Comparison of ENCODE assay signal across 16 cellular contexts in genomic region chr1:201676651-201677050, GRCh38.
DNase-seq lines count a peak whose midpoint lies in the region; ATAC-seq, FAIRE-seq and TF ChIP-seq lines count a peak whose summit lies in the region.
"Had no signal": no experiment of that assay in that cellular context is flagged by ENCODE, and none has a peak within 500 bp of the region (broad histone marks: within the 10 kb centered on the region; RNA-seq: fewer than 3 reads in every experiment).

No MANE protein-coding gene starts in this region.

- H3K9ac ChIP-seq in SK-N-SH: 0 out of 2 replicates have a peak overlapping the region, but pooled peaks have one; percentile 28

- H3K9me3 ChIP-seq in A549 (no peaks in the 10 kb centered on the region), SK-N-SH (no peaks in the 10 kb centered on the region), gastroesophageal sphincter (no peaks in the 10 kb centered on the region), osteoblast (ENCODE audit: low read depth, low read length) (no peaks in the 10 kb centered on the region), HAP-1 (no peaks in the 10 kb centered on the region), mucosa of descending colon (no peaks in the 10 kb centered on the region)
- H3K9me3 ChIP-seq: psoas muscle had no signal

- H2AFZ ChIP-seq in SK-N-SH (ENCODE audit: low read depth) (no peak overlapping the region), osteoblast (ENCODE audit: low read length) (no peak overlapping the region)

- H3K27me3 ChIP-seq in SK-N-SH (ENCODE audit: insufficient read depth) (no peaks in the 10 kb centered on the region), gastroesophageal sphincter (no peaks in the 10 kb centered on the region), osteoblast (ENCODE audit: insufficient read depth, low read length) (no peaks in the 10 kb centered on the region), HAP-1 (ENCODE audit: low read depth) (peaks cover 3% of the 10 kb centered on the region; the same call in 1 of the 2 replicates)

- H3K4me2 ChIP-seq in A549: peak overlapping the region; percentile 42; the same call in 1 of the 3 replicates
- peak overlapping the region; percentile 77 for H3K4me2 ChIP-seq in SK-N-SH
- peak overlapping the region; percentile 41 for H3K4me2 ChIP-seq in osteoblast (ENCODE audit: insufficient read depth, low read length)

- in situ Hi-C loops in HAP-1 (cut with MboI; ENCODE audit: low sequenced_read_pairs): no loop called here

- H3F3A ChIP-seq in SK-N-SH (replicated peaks; ENCODE audit: insufficient read depth): peaks cover 41% of the 10 kb centered on the region

- WGBS in A549 (ENCODE audit: missing lambda C conversion rate): 95% methylated on average over 3 of the region's 4 CpGs
- 95% methylated on average over 4 of the region's 4 CpGs for WGBS in SK-N-SH (ENCODE audit: low lambda C conversion rate)
- 40% methylated on average over 2 of the region's 4 CpGs; no CpG with 5 or more reads in 1 of the 2 donors for WGBS in gastroesophageal sphincter (ENCODE audit: low coverage in 1 of 2), 2 donors

- no peak for DNase-seq in A549 (ENCODE audit: low read depth in 1 of 2, low spot score in 1 of 2)
- DNase-seq in SK-N-SH: no peak
- no peak for DNase-seq in osteoblast (ENCODE audit: insufficient read length, low spot score, missing footprints)
- DNase-seq in HAP-1 (ENCODE audit: low spot score in 2 of 2): no peak
- DNase-seq in mucosa of descending colon: no peak
- no peak for DNase-seq in NCI-H1436 treated with DMSO at 0.1 percent for 48 hours (lab: John Stamatoyannopoulos, UW)
- no peak for DNase-seq in NCI-H1092 (lab: John Stamatoyannopoulos, UW)
- DNase-seq: activated CD8-positive, alpha-beta T cell treated with anti-CD3 and anti-CD28 coated beads for 36 hours; activated T-cell treated with anti-CD3 and anti-CD28 coated beads, Interleukin-2, amount 50 U/mL, for 48 hours; CD4-positive, CD25-positive, alpha-beta regulatory T cell; central memory CD4-positive, alpha-beta T cell; naive thymus-derived CD8-positive, alpha-beta T cell; NCI-H146; stimulated activated CD4-positive, alpha-beta T cell treated with anti-CD3 and anti-CD28 coated beads, Interleukin-12 subunit alpha, Interleukin-12 subunit beta, amount 100 ng/mL, for 4 hours had no signal

- H3K36me3 ChIP-seq in SK-N-SH (replicated peaks in 1 of 2; ENCODE audit: control insufficient read depth in 1 of 2, insufficient read depth in 2 of 2, low read length in 1 of 2) (peaks cover 6 to 39% of the 10 kb centered on the region in 2 experiments), gastroesophageal sphincter (no peaks in the 10 kb centered on the region), osteoblast (ENCODE audit: insufficient read depth, low read length) (peaks cover 21% of the 10 kb centered on the region), HAP-1 (replicated peaks) (no peaks in the 10 kb centered on the region), mucosa of descending colon (ENCODE audit: low read depth) (no peaks in the 10 kb centered on the region)

- CTCF ChIA-PET in A549 (lab: Yijun Ruan, JAX) (interaction anchor here (1.3 to 2.8 kb wide), 5 partner anchors 12 to 163 kb away, joined by 4 to 12 read pairs (median 4); no protein-coding TSS in a partner anchor), SK-N-SH (lab: Yijun Ruan, JAX) (interaction anchor here (1.0 to 1.7 kb wide), 4 partner anchors 19 to 117 kb away, joined by 4 to 9 read pairs (median 6); no protein-coding TSS in a partner anchor)

- TF ChIP-seq POLR2A in A549 (IDR thresholded peaks at IDR 0.05; ENCODE audit: low read length): no peak
- no peak for TF ChIP-seq POLR2A in gastroesophageal sphincter (IDR thresholded peaks at IDR 0.05)

- TF ChIP-seq EP300 in A549 (IDR thresholded peaks at IDR 0.05) (no peak), SK-N-SH (IDR thresholded peaks at IDR 0.05; ENCODE audit: borderline replicate concordance in 1 of 2, low read depth in 1 of 2, low read length in 1 of 2) (no peak), gastroesophageal sphincter (IDR thresholded peaks at IDR 0.05) (no peak)

- H3K9me2 ChIP-seq in SK-N-SH: no peaks in the 10 kb centered on the region

- peaks cover 25% of the 10 kb centered on the region for H3K4me1 ChIP-seq in A549
- peaks cover 24 to 36% of the 10 kb centered on the region in 2 experiments for H3K4me1 ChIP-seq in SK-N-SH (ENCODE audit: control insufficient read depth in 1 of 2, insufficient read depth in 2 of 2, low read depth in 1 of 2, low read length in 1 of 2)
- H3K4me1 ChIP-seq in gastroesophageal sphincter: peaks cover 0 to 39% (median 16%) of the 10 kb centered on the region in 3 donors
- H3K4me1 ChIP-seq in osteoblast (ENCODE audit: insufficient read depth, low read length): peaks cover 31% of the 10 kb centered on the region
- no peaks in the 10 kb centered on the region for H3K4me1 ChIP-seq in HAP-1
- H3K4me1 ChIP-seq in mucosa of descending colon (ENCODE audit: low read depth): peaks cover 10% of the 10 kb centered on the region

- intact Hi-C loops in mucosa of descending colon (cut with DNase I, micrococcal nuclease): no loop called here

- FAIRE-seq in A549 (lab: Jason Lieb, UNC): no peak

- ATAC-seq in A549 (no peak), gastroesophageal sphincter (no peak), mucosa of descending colon (no peak)
- ATAC-seq: activated CD8-positive, alpha-beta T cell treated with anti-CD3 and anti-CD28 coated beads for 36 hours; naive thymus-derived CD8-positive, alpha-beta T cell had no signal

- TF ChIP-seq RAD21 in A549 (conservative IDR thresholded peaks at IDR 0.05 in 1 of 2, IDR thresholded peaks at IDR 0.05 in 1 of 2): no peak
- TF ChIP-seq RAD21 in SK-N-SH (IDR thresholded peaks at IDR 0.05; ENCODE audit: low read length): no peak

- H3K79me2 ChIP-seq in SK-N-SH (ENCODE audit: insufficient read depth) (peaks cover 100% of the 10 kb centered on the region), osteoblast (ENCODE audit: insufficient read depth, low read length) (peaks cover 98% of the 10 kb centered on the region)

- H3K27ac ChIP-seq in A549 (peak overlapping the region in 1 of 2 experiments; percentile 79; a peak in 3 of 6 replicates), SK-N-SH (ENCODE audit: low read depth in 2 of 2, low read length in 1 of 2) (peak overlapping the region; percentile 72 to 82), gastroesophageal sphincter (peak overlapping the region in 3 of 4 donors; percentile 43 to 66 (median 63)), osteoblast (ENCODE audit: low read depth, low read length) (peak overlapping the region; percentile 69)

- POLR2A ChIA-PET in A549 (lab: Yijun Ruan, JAX) (no interaction called here), SK-N-SH (lab: Yijun Ruan, JAX) (no interaction called here)

- H4K20me1 ChIP-seq in SK-N-SH (ENCODE audit: insufficient read depth): peaks cover 99% of the 10 kb centered on the region
- H4K20me1 ChIP-seq in osteoblast (ENCODE audit: insufficient read depth, low read length): peaks cover 85% of the 10 kb centered on the region

- TF ChIP-seq CTCF in A549 (IDR thresholded peaks at IDR 0.05) (no peak), SK-N-SH (IDR thresholded peaks at IDR 0.05) (no peak), gastroesophageal sphincter (IDR thresholded peaks at IDR 0.05) (no peak), osteoblast (IDR thresholded peaks at IDR 0.05; ENCODE audit: extremely low read depth, low read depth, low read length) (no peak), mucosa of descending colon (IDR thresholded peaks at IDR 0.05) (no peak)

- H3K4me3 ChIP-seq in A549 (no peak overlapping the region), SK-N-SH (ENCODE audit: low read depth in 2 of 2, low read length in 1 of 2) (no peak overlapping the region), gastroesophageal sphincter (no peak overlapping the region), osteoblast (ENCODE audit: insufficient read depth, low read length) (no peak overlapping the region), HAP-1 (no peak overlapping the region), mucosa of descending colon (no peak overlapping the region)
- H3K4me3 ChIP-seq: psoas muscle had no signal

TF ChIP-seq in A549, 52 proteins besides CTCF, POLR2A, EP300 and RAD21:
- no peak for TF ChIP-seq E2F6 (IDR thresholded peaks at IDR 0.05; ENCODE audit: borderline replicate concordance, low read depth)
- TF ChIP-seq EHMT2 (IDR thresholded peaks at IDR 0.05; ENCODE audit: low read depth): no peak
- TF ChIP-seq ESRRA (IDR thresholded peaks at IDR 0.05; ENCODE audit: borderline replicate concordance, low read length): no peak
- no peak for TF ChIP-seq RCOR1 (IDR thresholded peaks at IDR 0.05; ENCODE audit: low read depth, low read length)

TF ChIP-seq in SK-N-SH, 30 proteins besides CTCF, POLR2A, EP300 and RAD21:
- TF ChIP-seq GABPA (IDR thresholded peaks at IDR 0.05; ENCODE audit: low read depth) (no peak), RFX5 (IDR thresholded peaks at IDR 0.05; ENCODE audit: low read length) (no peak), NRF1 (IDR thresholded peaks at IDR 0.05; ENCODE audit: low read depth, low read length) (no peak), SIN3A (IDR thresholded peaks at IDR 0.05; ENCODE audit: borderline replicate concordance, low read depth, low read length) (no peak), JUND (IDR thresholded peaks at IDR 0.05) (no peak), FOSL2 (IDR thresholded peaks at IDR 0.05; ENCODE audit: borderline replicate concordance, low read depth) (no peak), TCF12 (IDR thresholded peaks at IDR 0.05) (no peak)
